Comparison of ENCODE assay signal across 1 cellular context in genomic region chr2:29100564-29100963, GRCh38.
TF ChIP-seq lines count a peak whose summit lies in the region.

No MANE protein-coding gene starts in this region.

TF ChIP-seq in HepG2, 621 proteins besides CTCF, POLR2A, EP300 and RAD21 (continued from another document):
- TF ChIP-seq, protein P1, sequence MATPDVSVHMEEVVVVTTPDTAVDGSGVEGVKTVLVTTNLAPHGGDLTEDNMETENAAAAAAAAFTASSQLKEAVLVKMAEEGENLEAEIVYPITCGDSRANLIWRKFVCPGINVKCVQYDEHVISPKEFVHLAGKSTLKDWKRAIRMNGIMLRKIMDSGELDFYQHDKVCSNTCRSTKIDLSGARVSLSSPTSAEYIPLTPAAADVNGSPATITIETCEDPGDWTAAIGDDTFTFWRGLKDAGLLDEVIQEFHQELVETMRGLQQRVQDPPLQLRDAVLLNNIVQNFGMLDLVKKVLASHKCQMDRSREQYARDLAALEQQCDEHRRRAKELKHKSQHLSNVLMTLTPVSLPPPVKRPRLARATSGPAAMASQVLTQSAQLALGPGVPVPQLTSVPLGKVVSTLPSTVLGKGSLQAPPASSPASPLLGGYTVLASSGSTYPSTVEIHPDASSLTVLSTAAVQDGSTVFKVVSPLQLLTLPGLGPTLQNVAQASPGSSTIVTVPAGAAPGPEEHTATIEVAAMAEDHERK (CRISPR knock-in tag; IDR thresholded peaks at IDR 0.05; ENCODE audit: low read depth) = no peak
- TF ChIP-seq RBM22 (optimal IDR thresholded peaks at IDR 0.05; ENCODE audit: low read length) (no peak), THYN1 (CRISPR knock-in tag; IDR thresholded peaks at IDR 0.05; ENCODE audit: borderline replicate concordance, low read depth) (no peak), HNF4A (CRISPR knock-in tag; IDR thresholded peaks at IDR 0.05) (peak; percentile 30), NCOR1 (IDR thresholded peaks at IDR 0.05; ENCODE audit: borderline replicate concordance, low read length) (no peak), KMT2A (CRISPR knock-in tag; IDR thresholded peaks at IDR 0.05) (no peak), SCMH1 (CRISPR knock-in tag; IDR thresholded peaks at IDR 0.05; ENCODE audit: borderline replicate concordance) (no peak), REXO4 (CRISPR knock-in tag; IDR thresholded peaks at IDR 0.05; ENCODE audit: borderline replicate concordance) (no peak), RXRB (CRISPR knock-in tag; IDR thresholded peaks at IDR 0.05; ENCODE audit: borderline replicate concordance) (no peak), ZNF773 (CRISPR knock-in tag; IDR thresholded peaks at IDR 0.05; ENCODE audit: borderline replicate concordance) (no peak), TMF1 (CRISPR knock-in tag; IDR thresholded peaks at IDR 0.05; ENCODE audit: low read depth) (no peak)
- TF ChIP-seq, protein P2, sequence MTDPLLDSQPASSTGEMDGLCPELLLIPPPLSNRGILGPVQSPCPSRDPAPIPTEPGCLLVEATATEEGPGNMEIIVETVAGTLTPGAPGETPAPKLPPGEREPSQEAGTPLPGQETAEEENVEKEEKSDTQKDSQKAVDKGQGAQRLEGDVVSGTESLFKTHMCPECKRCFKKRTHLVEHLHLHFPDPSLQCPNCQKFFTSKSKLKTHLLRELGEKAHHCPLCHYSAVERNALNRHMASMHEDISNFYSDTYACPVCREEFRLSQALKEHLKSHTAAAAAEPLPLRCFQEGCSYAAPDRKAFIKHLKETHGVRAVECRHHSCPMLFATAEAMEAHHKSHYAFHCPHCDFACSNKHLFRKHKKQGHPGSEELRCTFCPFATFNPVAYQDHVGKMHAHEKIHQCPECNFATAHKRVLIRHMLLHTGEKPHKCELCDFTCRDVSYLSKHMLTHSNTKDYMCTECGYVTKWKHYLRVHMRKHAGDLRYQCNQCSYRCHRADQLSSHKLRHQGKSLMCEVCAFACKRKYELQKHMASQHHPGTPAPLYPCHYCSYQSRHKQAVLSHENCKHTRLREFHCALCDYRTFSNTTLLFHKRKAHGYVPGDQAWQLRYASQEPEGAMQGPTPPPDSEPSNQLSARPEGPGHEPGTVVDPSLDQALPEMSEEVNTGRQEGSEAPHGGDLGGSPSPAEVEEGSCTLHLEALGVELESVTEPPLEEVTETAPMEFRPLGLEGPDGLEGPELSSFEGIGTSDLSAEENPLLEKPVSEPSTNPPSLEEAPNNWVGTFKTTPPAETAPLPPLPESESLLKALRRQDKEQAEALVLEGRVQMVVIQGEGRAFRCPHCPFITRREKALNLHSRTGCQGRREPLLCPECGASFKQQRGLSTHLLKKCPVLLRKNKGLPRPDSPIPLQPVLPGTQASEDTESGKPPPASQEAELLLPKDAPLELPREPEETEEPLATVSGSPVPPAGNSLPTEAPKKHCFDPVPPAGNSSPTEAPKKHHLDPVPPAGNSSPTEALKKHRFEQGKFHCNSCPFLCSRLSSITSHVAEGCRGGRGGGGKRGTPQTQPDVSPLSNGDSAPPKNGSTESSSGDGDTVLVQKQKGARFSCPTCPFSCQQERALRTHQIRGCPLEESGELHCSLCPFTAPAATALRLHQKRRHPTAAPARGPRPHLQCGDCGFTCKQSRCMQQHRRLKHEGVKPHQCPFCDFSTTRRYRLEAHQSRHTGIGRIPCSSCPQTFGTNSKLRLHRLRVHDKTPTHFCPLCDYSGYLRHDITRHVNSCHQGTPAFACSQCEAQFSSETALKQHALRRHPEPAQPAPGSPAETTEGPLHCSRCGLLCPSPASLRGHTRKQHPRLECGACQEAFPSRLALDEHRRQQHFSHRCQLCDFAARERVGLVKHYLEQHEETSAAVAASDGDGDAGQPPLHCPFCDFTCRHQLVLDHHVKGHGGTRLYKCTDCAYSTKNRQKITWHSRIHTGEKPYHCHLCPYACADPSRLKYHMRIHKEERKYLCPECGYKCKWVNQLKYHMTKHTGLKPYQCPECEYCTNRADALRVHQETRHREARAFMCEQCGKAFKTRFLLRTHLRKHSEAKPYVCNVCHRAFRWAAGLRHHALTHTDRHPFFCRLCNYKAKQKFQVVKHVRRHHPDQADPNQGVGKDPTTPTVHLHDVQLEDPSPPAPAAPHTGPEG (CRISPR knock-in tag; IDR thresholded peaks at IDR 0.05) = no peak
